1 cellular context compared by ENCODE assay signal in genomic region chr6:3055158-3055499, GRCh38.
TF ChIP-seq lines count a peak whose summit lies in the region.

No MANE protein-coding gene starts in this region.

TF ChIP-seq in K562, 482 proteins besides CTCF, POLR2A, EP300 and RAD21:
- peak; percentile 72 for TF ChIP-seq NFIC (IDR thresholded peaks at IDR 0.05)
- TF ChIP-seq MNT (conservative IDR thresholded peaks at IDR 0.05) = peak in 1 of 2 experiments; percentile 53; a peak in 2 of 4 replicates
- TF ChIP-seq SP1 (CRISPR knock-in tag; IDR thresholded peaks at IDR 0.05) = 0 out of 2 replicates have a peak, but pooled peaks have one; percentile 16
- TF ChIP-seq HMG20A (CRISPR knock-in tag; conservative IDR thresholded peaks at IDR 0.05) = 0 out of 2 replicates have a peak, but pooled peaks have one; percentile 1
